18 cellular contexts compared by ENCODE assay signal in genomic region chr12:28631831-28632230, GRCh38.
A peak's percentile ranks its signal among the peaks of the same experiment; 100 is the strongest.
DNase-seq lines count a peak whose midpoint lies in the region; ATAC-seq, FAIRE-seq and TF ChIP-seq lines count a peak whose summit lies in the region.
"Had no signal": no experiment of that assay in that cellular context is flagged by ENCODE, and none has a peak within 500 bp of the region (broad histone marks: within the 10 kb centered on the region; RNA-seq: fewer than 3 reads in every experiment).

No MANE protein-coding gene starts in this region.

- FAIRE-seq in GM12892 (lab: Jason Lieb, UNC) (peak; percentile 33), bronchial epithelial cell (lab: Jason Lieb, UNC) (no peak)
- FAIRE-seq: HepG2 had no signal

- H3K9me3 Mint-ChIP-seq in activated CD4-positive, alpha-beta T cell treated with anti-CD3 and anti-CD28 coated beads for 36 hours (ENCODE audit: low read depth) = no peaks in the 10 kb centered on the region
- no peaks in the 10 kb centered on the region for H3K9me3 Mint-ChIP-seq in endothelial cell (ENCODE audit: unreplicated experiment)
- H3K9me3 Mint-ChIP-seq: HFFc6 had no signal

- CTCF ChIA-PET in PC-9 (lab: Charles Lee) = no interaction called here
- CTCF ChIA-PET in activated CD4-positive, alpha-beta T cell treated with anti-CD3 and anti-CD28 coated beads for 36 hours (lab: Charles Lee) = no interaction called here

- no peak for ATAC-seq in activated CD4-positive, alpha-beta T cell treated with anti-CD3 and anti-CD28 coated beads for 36 hours
- ATAC-seq in HG02938 (IDR thresholded peaks at IDR 0.05; ENCODE audit: unreplicated experiment) (no peak), heart right ventricle (no peak)
- ATAC-seq: HepG2 had no signal

- no peak overlapping the region for H3K23ac ChIP-seq in mesenchymal stem cell (ENCODE audit: low read length in 2 of 2)

- no TSS peak for BruUV-seq in PC-9 (replicated peaks; lab: Mats Ljungman, UMichigan)

- H3K27ac Mint-ChIP-seq in activated CD4-positive, alpha-beta T cell treated with anti-CD3 and anti-CD28 coated beads for 36 hours = no peak overlapping the region
- no peak overlapping the region for H3K27ac Mint-ChIP-seq in endothelial cell (ENCODE audit: unreplicated experiment)
- H3K27ac Mint-ChIP-seq: CD8-positive, alpha-beta memory T cell; HFFc6 had no signal

- DNase-seq in GM12892 (ENCODE audit: insufficient read length) = no peak
- no peak for DNase-seq in PC-9
- peak; percentile 13 for DNase-seq in bronchial epithelial cell (ENCODE audit: low read depth)
- DNase-seq in mesenchymal stem cell = peak; percentile 32
- DNase-seq in activated CD4-positive, alpha-beta T cell treated with anti-CD3 and anti-CD28 coated beads for 36 hours = no peak
- no peak for DNase-seq in endothelial cell (ENCODE audit: low spot score)
- DNase-seq in heart right ventricle = no peak
- DNase-seq: CD8-positive, alpha-beta memory T cell; DMS79 treated with DMSO at 0.1 percent for 48 hours; HFFc6; NCI-H1048; NCI-H1436 treated with DMSO at 0.1 percent for 48 hours; NCI-H2081; NCI-H774 had no signal

- H2BK15ac ChIP-seq in mesenchymal stem cell (ENCODE audit: low read depth, poor library complexity, severe bottlenecking) = no peak overlapping the region

- 0 out of 2 replicates have a peak, but pooled peaks cover 5% of the 10 kb centered on the region for H3K9me2 ChIP-seq in PC-9 (ENCODE audit: insufficient read depth)

- no peaks in the 10 kb centered on the region for H3K36me3 ChIP-seq in PC-9 (ENCODE audit: low read depth)
- no peaks in the 10 kb centered on the region for H3K36me3 ChIP-seq in bronchial epithelial cell (ENCODE audit: control insufficient read depth, insufficient read depth, low read length)
- H3K36me3 ChIP-seq in mesenchymal stem cell (ENCODE audit: control insufficient read depth in 1 of 2, insufficient read depth in 2 of 2, low read depth in 1 of 2, low read length in 2 of 2) = no peaks in the 10 kb centered on the region
- H3K36me3 ChIP-seq in heart right ventricle = no peaks in the 10 kb centered on the region
- H3K36me3 ChIP-seq: BLaER1 treated with 17β-estradiol and CSF1 and Interleukin-3, amounts not matched to agents 10 nM and 100 nM had no signal

- H3K9me3 ChIP-seq in PC-9 (ENCODE audit: insufficient read depth, low read depth) (no peaks in the 10 kb centered on the region), mesenchymal stem cell (ENCODE audit: control insufficient read depth, low read length) (no peaks in the 10 kb centered on the region), heart right ventricle (no peaks in the 10 kb centered on the region)
- H3K9me3 ChIP-seq: BLaER1 treated with 17β-estradiol and CSF1 and Interleukin-3, amounts not matched to agents 10 nM and 100 nM had no signal

- H3K27me3 ChIP-seq in PC-9 (ENCODE audit: insufficient read depth, low read depth) (no peaks in the 10 kb centered on the region), bronchial epithelial cell (ENCODE audit: control insufficient read depth, insufficient read depth, low read length) (no peaks in the 10 kb centered on the region), mesenchymal stem cell (ENCODE audit: control insufficient read depth in 1 of 2, insufficient read depth in 1 of 2, low read length in 2 of 2) (no peaks in the 10 kb centered on the region), heart right ventricle (no peaks in the 10 kb centered on the region)
- H3K27me3 ChIP-seq: BLaER1 treated with 17β-estradiol and CSF1 and Interleukin-3, amounts not matched to agents 10 nM and 100 nM had no signal

- H2AK5ac ChIP-seq in mesenchymal stem cell (ENCODE audit: low read length, severe bottlenecking) = no peak overlapping the region

- H3K9ac ChIP-seq in mesenchymal stem cell (ENCODE audit: low read length) = no peak overlapping the region
- H3K9ac ChIP-seq: BLaER1 treated with 17β-estradiol and CSF1 and Interleukin-3, amounts not matched to agents 10 nM and 100 nM; KMS-11 had no signal

- H3K4ac ChIP-seq in mesenchymal stem cell (ENCODE audit: low read depth in 1 of 2, low read length in 2 of 2) = no peak overlapping the region

- H2BK12ac ChIP-seq in mesenchymal stem cell (ENCODE audit: low read length in 2 of 2) = no peak overlapping the region

- H3F3A ChIP-seq in PC-9 (ENCODE audit: insufficient read depth, low read depth) = no peaks in the 10 kb centered on the region

- H3K4me3 Mint-ChIP-seq in activated CD4-positive, alpha-beta T cell treated with anti-CD3 and anti-CD28 coated beads for 36 hours = no peak overlapping the region
- H3K4me3 Mint-ChIP-seq in endothelial cell (ENCODE audit: unreplicated experiment) = no peak overlapping the region
- H3K4me3 Mint-ChIP-seq: CD8-positive, alpha-beta memory T cell; HFFc6 had no signal

- no peak overlapping the region for H3K18ac ChIP-seq in mesenchymal stem cell (ENCODE audit: low read depth in 1 of 2, low read length in 2 of 2)

- H3K14ac ChIP-seq in mesenchymal stem cell (ENCODE audit: low read length in 2 of 2) = no peak overlapping the region

- POLR2A ChIA-PET in PC-9 (lab: Charles Lee; ENCODE audit: unreplicated experiment) = no interaction called here
- POLR2A ChIA-PET in activated CD4-positive, alpha-beta T cell treated with anti-CD3 and anti-CD28 coated beads for 36 hours (lab: Charles Lee) = no interaction called here

- H3K4me1 ChIP-seq in PC-9 (replicated peaks; ENCODE audit: insufficient read depth) (no peaks in the 10 kb centered on the region), mesenchymal stem cell (ENCODE audit: control insufficient read depth, insufficient read depth, low read depth, low read length) (no peaks in the 10 kb centered on the region), heart right ventricle (no peaks in the 10 kb centered on the region)
- H3K4me1 ChIP-seq: BLaER1 treated with 17β-estradiol and CSF1 and Interleukin-3, amounts not matched to agents 10 nM and 100 nM had no signal

- no peaks in the 10 kb centered on the region for H3K4me1 Mint-ChIP-seq in activated CD4-positive, alpha-beta T cell treated with anti-CD3 and anti-CD28 coated beads for 36 hours
- no peaks in the 10 kb centered on the region for H3K4me1 Mint-ChIP-seq in endothelial cell (ENCODE audit: unreplicated experiment)
- H3K4me1 Mint-ChIP-seq: CD8-positive, alpha-beta memory T cell had no signal

- H3K4me3 ChIP-seq in PC-9 (no peak overlapping the region), bronchial epithelial cell (ENCODE audit: low read depth, low read length) (no peak overlapping the region), mesenchymal stem cell (ENCODE audit: insufficient read depth in 1 of 2, low read depth in 1 of 2, low read length in 2 of 2) (no peak overlapping the region), heart right ventricle (no peak overlapping the region)
- H3K4me3 ChIP-seq: BLaER1 treated with 17β-estradiol and CSF1 and Interleukin-3, amounts not matched to agents 10 nM and 100 nM had no signal

- no peak overlapping the region for H2BK5ac ChIP-seq in mesenchymal stem cell (ENCODE audit: low read depth, low read length, poor library complexity, severe bottlenecking)

- 0 out of 2 replicates have a peak overlapping the region, but pooled peaks have one; percentile 24 for H2AFZ ChIP-seq in PC-9
- no peak overlapping the region for H2AFZ ChIP-seq in mesenchymal stem cell (ENCODE audit: low read depth, low read length)

- no peak overlapping the region for H3K27ac ChIP-seq in PC-9
- no peak overlapping the region for H3K27ac ChIP-seq in mesenchymal stem cell (ENCODE audit: low read length, poor library complexity, severe bottlenecking)
- no peak overlapping the region for H3K27ac ChIP-seq in heart right ventricle
- H3K27ac ChIP-seq: BLaER1 treated with 17β-estradiol and CSF1 and Interleukin-3, amounts not matched to agents 10 nM and 100 nM; KMS-11 had no signal

- H3K79me1 ChIP-seq in mesenchymal stem cell (replicated peaks; ENCODE audit: low read length, poor library complexity, severe bottlenecking) = no peaks in the 10 kb centered on the region

- peaks cover 9% of the 10 kb centered on the region for H3K27me3 Mint-ChIP-seq in activated CD4-positive, alpha-beta T cell treated with anti-CD3 and anti-CD28 coated beads for 36 hours
- H3K27me3 Mint-ChIP-seq in endothelial cell (ENCODE audit: unreplicated experiment) = no peaks in the 10 kb centered on the region

- H3K79me2 ChIP-seq in PC-9 (ENCODE audit: low read depth) = no peaks in the 10 kb centered on the region

- TF ChIP-seq POLR2A in GM12892 (IDR thresholded peaks at IDR 0.05; ENCODE audit: low read depth, low read length) = no peak

- intact Hi-C loops in PC-9 (cut with micrococcal nuclease; ENCODE audit: unreplicated experiment) = no loop called here
- intact Hi-C loops in activated CD4-positive, alpha-beta T cell treated with anti-CD3 and anti-CD28 coated beads for 36 hours (cut with DNase I, micrococcal nuclease) = no loop called here
- intact Hi-C loops in heart right ventricle (cut with DNase I) = no loop called here

- no peak overlapping the region for H4K91ac ChIP-seq in mesenchymal stem cell (ENCODE audit: low read length)

- 90% methylated on average over 5 of the region's 7 CpGs for WGBS in mesenchymal stem cell
- 82 to 88% methylated on average over 7 of the region's 7 CpGs for WGBS in heart right ventricle, 2 donors

- H3K4me2 ChIP-seq in PC-9 = no peak overlapping the region
- no peak overlapping the region for H3K4me2 ChIP-seq in mesenchymal stem cell (ENCODE audit: low read length, poor library complexity, severe bottlenecking)
- H3K4me2 ChIP-seq: BLaER1 treated with 17β-estradiol and CSF1 and Interleukin-3, amounts not matched to agents 10 nM and 100 nM; KMS-11 had no signal

- no peaks in the 10 kb centered on the region for H3K36me3 Mint-ChIP-seq in activated CD4-positive, alpha-beta T cell treated with anti-CD3 and anti-CD28 coated beads for 36 hours (ENCODE audit: low read depth)
- no peaks in the 10 kb centered on the region for H3K36me3 Mint-ChIP-seq in endothelial cell (ENCODE audit: low read depth, unreplicated experiment)

- no peak overlapping the region for H2BK120ac ChIP-seq in mesenchymal stem cell (ENCODE audit: low read depth, low read length)

- H4K8ac ChIP-seq in mesenchymal stem cell (ENCODE audit: low read length) = no peak overlapping the region

- TF ChIP-seq CTCF in PC-9 (conservative IDR thresholded peaks at IDR 0.05) = no peak
- TF ChIP-seq CTCF in bronchial epithelial cell (IDR thresholded peaks at IDR 0.05; ENCODE audit: insufficient read depth, low read length, severe bottlenecking) = no peak
- TF ChIP-seq CTCF in endothelial cell (IDR thresholded peaks at IDR 0.05; ENCODE audit: unreplicated experiment) = no peak
- no peak for TF ChIP-seq CTCF in heart right ventricle (IDR thresholded peaks at IDR 0.05)

- H4K20me1 ChIP-seq in PC-9 (ENCODE audit: insufficient read depth) = no peaks in the 10 kb centered on the region
- H4K20me1 ChIP-seq: BLaER1 treated with 17β-estradiol and CSF1 and Interleukin-3, amounts not matched to agents 10 nM and 100 nM had no signal

Comparison
In these comparisons a context has a peak if more than half of its experiments do, and no peak if none do; other contexts are left out.
1. DNase-seq: peak in bronchial epithelial cell (single experiment) and mesenchymal stem cell (single experiment); none in GM12892 (single experiment), PC-9 (0 of 2), activated CD4-positive, alpha-beta T cell treated with anti-CD3 and anti-CD28 coated beads for 36 hours (single experiment), endothelial cell (single experiment) and heart right ventricle (0 of 2).